Comparison of ENCODE assay signal across 21 cellular contexts in the genomic region with DNA sequence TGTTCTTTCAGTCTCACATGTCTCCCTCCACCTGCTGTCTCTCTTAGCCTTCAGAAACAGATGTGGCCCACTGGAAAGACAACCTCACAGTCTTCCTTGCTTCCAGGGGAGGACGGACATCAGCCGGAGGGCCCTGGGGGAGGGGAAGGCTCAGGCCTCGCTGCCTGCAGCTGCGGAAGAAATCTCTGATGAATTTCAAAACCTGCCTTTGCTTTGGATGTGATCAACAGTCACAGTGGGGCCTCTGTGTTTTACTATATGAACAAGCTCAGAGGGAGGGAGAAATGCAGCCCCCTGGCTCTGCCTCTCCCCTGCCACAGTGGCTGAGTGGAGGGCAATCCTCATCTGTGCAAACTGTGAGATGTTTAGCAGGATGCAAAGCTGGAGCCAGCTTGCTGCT.
"Had no signal": no experiment of that assay in that cellular context is flagged by ENCODE, and none has a peak within 500 bp of the region (broad histone marks: within the 10 kb centered on the region; RNA-seq: fewer than 3 reads in every experiment).

No MANE protein-coding gene starts in this region.

- H3K27me3 Mint-ChIP-seq: activated naive CD8-positive, alpha-beta T cell; central memory CD8-positive, alpha-beta T cell; stimulated activated memory B cell treated with anti-CD40 and anti-IgM and Interleukin-4, amounts not matched to agents 10 μg/mL and 1 μg/mL and 100 μg/mL, for 72 hours had no signal

- H3K27ac Mint-ChIP-seq: activated naive CD8-positive, alpha-beta T cell; natural killer cell; stimulated activated memory B cell treated with anti-CD40 and anti-IgM and Interleukin-4, amounts not matched to agents 10 μg/mL and 1 μg/mL and 100 μg/mL, for 72 hours; type B pancreatic cell had no signal

- H3K4me3 Mint-ChIP-seq: activated naive CD8-positive, alpha-beta T cell; central memory CD8-positive, alpha-beta T cell; natural killer cell; stimulated activated memory B cell treated with anti-CD40 and anti-IgM and Interleukin-4, amounts not matched to agents 10 μg/mL and 1 μg/mL and 100 μg/mL, for 72 hours; type B pancreatic cell had no signal

- H3K9me3 ChIP-seq: adrenal gland, ascending aorta, colonic mucosa, left lung, stomach, thoracic aorta, vagina had no signal

- DNase-seq: activated gamma-delta T cell treated with Interleukin-2 at 50 U/mL for 16 hours; activated T-cell treated with anti-CD3 and anti-CD28 coated beads, Interleukin-2, amount 50 U/mL, for 1 hour; adrenal gland; colonic mucosa; kidney; left lung; midbrain; natural killer cell; small intestine; stimulated activated CD4-positive, alpha-beta T cell treated with anti-CD3 and anti-CD28 coated beads, Interleukin-15, amount 100 ng/mL, for 24 hours; stomach; T-helper 1 cell had no signal

- H3K36me3 ChIP-seq: adrenal gland, ascending aorta, colonic mucosa, left lung, stomach, thoracic aorta, vagina had no signal

- H3K27ac ChIP-seq: adrenal gland, ascending aorta, colonic mucosa, left lung, stomach, thoracic aorta, vagina had no signal

- H3K9me3 Mint-ChIP-seq: central memory CD8-positive, alpha-beta T cell; natural killer cell; stimulated activated memory B cell treated with anti-CD40 and anti-IgM and Interleukin-4, amounts not matched to agents 10 μg/mL and 1 μg/mL and 100 μg/mL, for 72 hours; type B pancreatic cell had no signal

- H3K4me3 ChIP-seq: adrenal gland, ascending aorta, colonic mucosa, left lung, stomach, thoracic aorta, vagina had no signal

- H3K36me3 Mint-ChIP-seq: activated naive CD8-positive, alpha-beta T cell; natural killer cell; stimulated activated memory B cell treated with anti-CD40 and anti-IgM and Interleukin-4, amounts not matched to agents 10 μg/mL and 1 μg/mL and 100 μg/mL, for 72 hours; type B pancreatic cell had no signal

- H3K4me1 ChIP-seq: adrenal gland, ascending aorta, colonic mucosa, left lung, stomach, vagina had no signal

- H3K4me1 Mint-ChIP-seq: central memory CD8-positive, alpha-beta T cell; natural killer cell; stimulated activated memory B cell treated with anti-CD40 and anti-IgM and Interleukin-4, amounts not matched to agents 10 μg/mL and 1 μg/mL and 100 μg/mL, for 72 hours had no signal

- FAIRE-seq: endometrium, kidney, small intestine, TTC549 had no signal

- H3K27me3 ChIP-seq: adrenal gland, ascending aorta, colonic mucosa, vagina had no signal
